ENCODE assay signal across 10 cellular contexts in genomic region chr16:28731253-28731652, GRCh38. TPM values are rescaled to one million over a fixed set of nuclear protein-coding genes. Genes with fewer than 3 reads are reported as not detected.
DNase-seq lines count a peak whose midpoint lies in the region; ATAC-seq, FAIRE-seq and TF ChIP-seq lines count a peak whose summit lies in the region.
"Not testable (repeated sequence)": the region's sequence is repeated elsewhere in the genome, so short reads cannot be mapped to it uniquely, and the experiment has no call there.
"Had no signal": no experiment of that assay in that cellular context is flagged by ENCODE, and none has a peak within 500 bp of the region (broad histone marks: within the 10 kb centered on the region; RNA-seq: fewer than 3 reads in every experiment).

No MANE protein-coding gene starts in this region.

- POLR2A ChIA-PET in A549 (lab: Yijun Ruan, JAX); PC-3 (lab: Charles Lee; ENCODE audit: unreplicated experiment); endothelial cell of umbilical vein (lab: Charles Lee): not testable (repeated sequence)

- CTCF ChIA-PET in A549 (lab: Yijun Ruan, JAX); PC-3 (lab: Charles Lee); endothelial cell of umbilical vein (lab: Charles Lee): not testable (repeated sequence)

- not testable (repeated sequence) for H3K4me2 ChIP-seq in A549; PC-3 (ENCODE audit: low read length); endothelial cell of umbilical vein (ENCODE audit: insufficient read depth, low read length)

- ATAC-seq in A549 (peak; percentile 85 to 86), PC-3 (peak; percentile 77), SK-N-SH treated with all-trans-retinoic acid at 6 μM for 48 hours (peak; percentile 94), thoracic aorta (ENCODE audit: insufficient number of reproducible peaks, low FRiP score, low read depth) (peak; percentile 50)

- not testable (repeated sequence) for H3K4me3 ChIP-seq in A549; PC-3 (ENCODE audit: low read length); endothelial cell of umbilical vein (replicated peaks in 1 of 3; ENCODE audit: insufficient read depth in 1 of 3, low read depth in 1 of 3, low read length in 3 of 3); thoracic aorta

- TF ChIP-seq EP300 in A549 (IDR thresholded peaks at IDR 0.05): not testable (repeated sequence)

- not testable (repeated sequence) for H3K9ac ChIP-seq in PC-3 (ENCODE audit: low read length); endothelial cell of umbilical vein (replicated peaks; ENCODE audit: extremely low read depth, insufficient read depth, low read length)

- H3K79me2 ChIP-seq in PC-3 (ENCODE audit: low read length); endothelial cell of umbilical vein (ENCODE audit: control insufficient read depth, insufficient read depth, low read length): not testable (repeated sequence)

- not testable (repeated sequence) for H4K20me1 ChIP-seq in PC-3 (ENCODE audit: low read length); endothelial cell of umbilical vein (replicated peaks; ENCODE audit: control insufficient read depth, extremely low read depth, insufficient read depth, low read length)

- not testable (repeated sequence) for H3K9me3 ChIP-seq in A549; PC-3 (ENCODE audit: low read length); endothelial cell of umbilical vein (replicated peaks; ENCODE audit: control insufficient read depth, insufficient read depth, low read length); thoracic aorta

- not testable (repeated sequence) for H3K9me2 ChIP-seq in PC-3 (replicated peaks; ENCODE audit: low read length)

- not testable (repeated sequence) for TF ChIP-seq RAD21 in A549 (conservative IDR thresholded peaks at IDR 0.05 in 1 of 2, IDR thresholded peaks at IDR 0.05 in 1 of 2)

- WGBS in A549 (ENCODE audit: missing lambda C conversion rate): no CpG with 5 or more reads among the region's 5 CpGs

- not testable (repeated sequence) for TF ChIP-seq CTCF in A549 (IDR thresholded peaks at IDR 0.05); PC-3 (conservative IDR thresholded peaks at IDR 0.05; ENCODE audit: low read depth, low read length); endothelial cell of umbilical vein (IDR thresholded peaks at IDR 0.05; ENCODE audit: extremely low read depth in 1 of 2, insufficient read depth in 1 of 2, low read depth in 1 of 2, low read length in 2 of 2); thoracic aorta (IDR thresholded peaks at IDR 0.05)

- not testable (repeated sequence) for H3K27ac ChIP-seq in A549; PC-3 (ENCODE audit: low read length); endothelial cell of umbilical vein (ENCODE audit: insufficient read depth, low read depth, low read length); thoracic aorta

- dilution Hi-C loops in endothelial cell of umbilical vein (cut with MboI; ENCODE audit: extremely low pct_ligation_motif_present, low sequenced_read_pairs): not testable (repeated sequence)

- not testable (repeated sequence) for H3K36me3 ChIP-seq in PC-3 (ENCODE audit: low read depth, low read length); endothelial cell of umbilical vein (ENCODE audit: control insufficient read depth in 2 of 2, extremely low read depth in 1 of 2, insufficient read depth in 2 of 2, low read length in 2 of 2); thoracic aorta

- H3K27me3 ChIP-seq in PC-3 (ENCODE audit: low read length); endothelial cell of umbilical vein (ENCODE audit: control insufficient read depth in 2 of 2, insufficient read depth in 2 of 2, low read length in 2 of 2); thoracic aorta (replicated peaks; ENCODE audit: insufficient read depth): not testable (repeated sequence)

- not testable (repeated sequence) for TF ChIP-seq POLR2A in A549 (IDR thresholded peaks at IDR 0.05; ENCODE audit: low read length); endothelial cell of umbilical vein (IDR thresholded peaks at IDR 0.05; ENCODE audit: low read depth, low read length)

- H3K4me1 ChIP-seq in A549; PC-3 (ENCODE audit: insufficient read depth, low read length); endothelial cell of umbilical vein (ENCODE audit: control insufficient read depth, extremely low read depth, insufficient read depth, low read length); thoracic aorta (ENCODE audit: control insufficient read depth in 1 of 2, low read depth in 2 of 2): not testable (repeated sequence)

- not testable (repeated sequence) for BruUV-seq in PC-3 (replicated peaks; lab: Mats Ljungman, UMichigan); endothelial cell of umbilical vein (replicated peaks; lab: Mats Ljungman, UMichigan)

- DNase-seq in A549 (ENCODE audit: low read depth in 1 of 2, low spot score in 1 of 2); HTR-8/SVneo (ENCODE audit: insufficient read length, low spot score); PC-3; endothelial cell of umbilical vein (ENCODE audit: low read depth, low spot score); thoracic aorta (ENCODE audit: low spot score): not testable (repeated sequence)

- H2AFZ ChIP-seq in PC-3 (ENCODE audit: low read length); endothelial cell of umbilical vein (ENCODE audit: low read depth, low read length): not testable (repeated sequence)

- intact Hi-C loops in PC-3 (cut with micrococcal nuclease); endothelial cell of umbilical vein (cut with micrococcal nuclease): not testable (repeated sequence)

- not testable (repeated sequence) for H3K9me1 ChIP-seq in endothelial cell of umbilical vein (replicated peaks; ENCODE audit: control insufficient read depth, extremely low read depth, insufficient read depth, low read length)

- FAIRE-seq in A549 (lab: Jason Lieb, UNC): not testable (repeated sequence)
- FAIRE-seq in HTR-8/SVneo (lab: Jason Lieb, UNC): peak; percentile 52
- FAIRE-seq in endothelial cell of umbilical vein (lab: Jason Lieb, UNC): peak; percentile 99

- not testable (repeated sequence) for H3F3A ChIP-seq in PC-3 (ENCODE audit: low read length, unreplicated experiment)

RNA-seq across cellular contexts. Expression of gene EIF3C, which starts 20.0 kb away (rescaled TPM):
- polyA plus RNA-seq in A549 (2011; rRNA removed) (195 and 326 TPM in 2 replicates), A549 (2017; fragmentation: RNase III; extraction: RNeasy Plus Mini Kit Qiagen cat#74134 plus additional on column Dnase treatment) (164 to 225 TPM (median 191 TPM) in 3 replicates), endothelial cell of umbilical vein (417 and 524 TPM in 2 replicates)
- 360 and 435 TPM in 2 replicates for polyA plus RNA-seq in A549 (2012; cell fraction: cytosol; rRNA removed)
- polyA plus RNA-seq in A549 (2012; cell fraction: nucleus; rRNA removed): 802 and 918 TPM in 2 replicates
- 177 and 349 TPM in 2 replicates for polyA minus RNA-seq in A549 (2011; rRNA and poly(A)+ RNA removed)
- total RNA-seq in PC-3 (2014; rRNA removed) (369 and 630 TPM in 2 replicates), endothelial cell of umbilical vein (669 and 744 TPM in 2 replicates), thoracic aorta (100 to 1,000 TPM; 167 to 206 TPM)
- 276 and 297 TPM in 2 replicates for polyA plus RNA-seq in endothelial cell of umbilical vein (2011; cell fraction: cytosol; rRNA removed)
- 260 and 283 TPM in 2 replicates for polyA plus RNA-seq in endothelial cell of umbilical vein (2011; cell fraction: nucleus; rRNA removed)
- polyA plus RNA-seq in endothelial cell of umbilical vein (2012): 472 and 473 TPM in 2 replicates
- polyA minus RNA-seq in endothelial cell of umbilical vein: 225 and 394 TPM in 2 replicates
- polyA minus RNA-seq in endothelial cell of umbilical vein (2011; cell fraction: cytosol; rRNA and poly(A)+ RNA removed): 229 TPM
- polyA minus RNA-seq in endothelial cell of umbilical vein (2011; cell fraction: nucleus; rRNA and poly(A)+ RNA removed): 62.3 and 87.8 TPM in 2 replicates

RNA-seq across cellular contexts. Expression of gene NPIPB9, which starts 20.3 kb away (rescaled TPM):
- polyA plus RNA-seq in A549 (2011; rRNA removed) (4.6 and 4.9 TPM in 2 replicates), A549 (2017; fragmentation: RNase III; extraction: RNeasy Plus Mini Kit Qiagen cat#74134 plus additional on column Dnase treatment) (1.7 to 2.5 TPM (median 2.1 TPM) in 3 replicates), endothelial cell of umbilical vein (0.29 and 0.36 TPM in 2 replicates)
- 1.5 and 1.8 TPM in 2 replicates for polyA plus RNA-seq in A549 (2012; cell fraction: cytosol; rRNA removed)
- polyA plus RNA-seq in A549 (2012; cell fraction: nucleus; rRNA removed): 4.6 and 8.1 TPM in 2 replicates
- 0.78 and 1.1 TPM in 2 replicates for polyA minus RNA-seq in A549 (2011; rRNA and poly(A)+ RNA removed)
- total RNA-seq in PC-3 (2014; rRNA removed) (1.7 TPM in 1 of 2 replicates, not detected in the other), endothelial cell of umbilical vein (1.7 TPM in 1 of 2 replicates, not detected in the other), thoracic aorta (1 to 10 TPM; 3.0 to 8.4 TPM)
- 0.07 and 0.08 TPM in 2 replicates for polyA plus RNA-seq in endothelial cell of umbilical vein (2011; cell fraction: cytosol; rRNA removed)
- 2.1 and 2.6 TPM in 2 replicates for polyA plus RNA-seq in endothelial cell of umbilical vein (2011; cell fraction: nucleus; rRNA removed)
- 0.50 and 0.88 TPM in 2 replicates for polyA plus RNA-seq in endothelial cell of umbilical vein (2012)
- 0.63 TPM in 1 of 2 replicates, not detected in the other for polyA minus RNA-seq in endothelial cell of umbilical vein
- not detected for polyA minus RNA-seq in endothelial cell of umbilical vein (2011; cell fraction: cytosol; rRNA and poly(A)+ RNA removed)
- 6.0 and 6.7 TPM in 2 replicates for polyA minus RNA-seq in endothelial cell of umbilical vein (2011; cell fraction: nucleus; rRNA and poly(A)+ RNA removed)
- total RNA-seq: Daoy had no signal
- polyA plus RNA-seq: CD14-positive monocyte; CD4-positive, alpha-beta memory T cell; CD8-positive, alpha-beta memory T cell had no signal
